Comparison of ENCODE assay signal across 8 cellular contexts in the genomic region with DNA sequence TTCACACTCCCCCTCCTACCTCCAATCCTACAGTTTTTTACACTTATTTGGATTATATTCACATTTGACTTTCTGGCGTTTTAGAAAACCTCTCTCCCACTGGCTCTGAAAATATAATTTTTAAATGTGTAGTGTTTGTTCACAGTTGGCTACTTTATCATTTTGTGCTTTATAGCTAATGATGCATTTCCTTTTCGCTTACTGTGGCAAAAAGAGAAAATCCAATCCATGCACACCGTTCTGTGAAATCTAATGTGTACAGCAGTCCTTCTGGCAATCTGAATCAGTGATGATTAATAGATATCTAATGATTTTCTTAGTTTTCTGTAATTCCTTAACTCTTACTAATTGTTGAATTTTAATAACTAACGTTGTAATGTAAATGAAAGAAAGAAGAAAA.
"Had no signal": no experiment of that assay in that cellular context is flagged by ENCODE, and none has a peak within 500 bp of the region (broad histone marks: within the 10 kb centered on the region; RNA-seq: fewer than 3 reads in every experiment).

No MANE protein-coding gene starts in this region.

- H3K9ac ChIP-seq: GM23248 had no signal

- H3K4me3 ChIP-seq: GM23248, K562 had no signal

- DNase-seq: GM23248, GOT3, H9, HCEC 1CT, KG1 had no signal

- H3K27ac ChIP-seq: GM23248 had no signal

- H2AFZ ChIP-seq: GM23248 had no signal

- ATAC-seq: K562 had no signal

- FAIRE-seq: H54, HTR-8/SVneo, K562 had no signal
